In the genomic region with DNA sequence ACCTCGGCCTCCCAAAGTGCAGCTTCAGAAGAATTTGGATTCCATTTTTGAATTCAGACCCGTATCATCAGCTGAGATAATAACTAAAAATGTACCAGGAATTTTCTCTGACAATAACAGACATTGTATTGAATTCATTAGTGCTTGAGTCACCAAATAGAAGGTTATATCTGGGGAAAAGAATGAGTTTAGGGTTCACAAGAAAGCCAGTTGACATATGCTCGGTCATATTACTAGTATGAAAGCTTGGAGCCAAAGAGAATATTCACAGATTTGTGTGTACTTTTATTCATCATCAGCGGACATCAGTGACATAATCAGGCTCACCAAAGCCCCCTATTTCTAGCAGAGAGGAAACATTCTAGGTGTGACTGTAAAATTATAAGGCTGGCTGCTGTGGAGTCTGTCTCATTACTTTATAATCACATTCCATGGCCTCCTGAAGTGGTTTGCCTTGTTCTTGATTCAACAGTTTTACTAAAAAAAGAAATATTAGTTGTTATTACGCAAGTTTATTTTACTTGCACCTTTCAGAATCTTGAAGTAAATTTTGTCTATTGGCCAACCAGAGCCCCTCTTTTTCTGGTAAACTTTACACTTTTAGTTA, we compare ENCODE assay signal across 26 cellular contexts.
"Had no signal": no experiment of that assay in that cellular context is flagged by ENCODE, and none has a peak within 500 bp of the region (broad histone marks: within the 10 kb centered on the region; RNA-seq: fewer than 3 reads in every experiment).

No MANE protein-coding gene starts in this region.

- ATAC-seq: activated naive CD8-positive, alpha-beta T cell treated with anti-CD3 and anti-CD28 coated beads, Interleukin-2, amount 50 U/mL, for 24 hours; activated T-cell treated with anti-CD3 and anti-CD28 coated beads, Interleukin-2, amount 50 U/mL, for 72 hours; naive thymus-derived CD4-positive, alpha-beta T cell; stimulated activated naive B cell treated with anti-CD40 and anti-IgM and Interleukin-4, amounts not matched to agents 10 μg/mL and 1 μg/mL and 100 μg/mL, for 72 hours had no signal

- H3K9me3 Mint-ChIP-seq: activated naive CD4-positive, alpha-beta T cell treated with anti-CD3 and anti-CD28 coated beads, Interleukin-2, amount 10 ng/mL, durations not matched to agents 7 days and 5 days; activated naive CD8-positive, alpha-beta T cell treated with anti-CD3 and anti-CD28 coated beads, Interleukin-2, amount 50 U/mL, for 24 hours; activated T-cell treated with anti-CD3 and anti-CD28 coated beads, Interleukin-2, amount 50 U/mL, for 72 hours; naive thymus-derived CD4-positive, alpha-beta T cell; neural crest cell; stimulated activated naive B cell treated with anti-CD40 and anti-IgM and Interleukin-4, amounts not matched to agents 10 μg/mL and 1 μg/mL and 100 μg/mL, for 72 hours; T-helper 1 cell treated with Interleukin-12 subunit alpha and Interleukin-12 subunit beta and Interleukin-4 antibody, amounts not matched to agents 30 μg/mL and 1 μg/mL, for 36 hours had no signal

- H3K36me3 ChIP-seq: left ventricle myocardium inferior, sigmoid colon had no signal

- H3K27ac Mint-ChIP-seq: activated naive CD4-positive, alpha-beta T cell treated with anti-CD3 and anti-CD28 coated beads, Interleukin-2, amount 10 ng/mL, durations not matched to agents 7 days and 5 days; activated naive CD8-positive, alpha-beta T cell treated with anti-CD3 and anti-CD28 coated beads, Interleukin-2, amount 50 U/mL, for 24 hours; activated T-cell treated with anti-CD3 and anti-CD28 coated beads, Interleukin-2, amount 50 U/mL, for 72 hours; brain; naive thymus-derived CD4-positive, alpha-beta T cell; progenitor cell of endocrine pancreas; stimulated activated naive B cell treated with anti-CD40 and anti-IgM and Interleukin-4, amounts not matched to agents 10 μg/mL and 1 μg/mL and 100 μg/mL, for 72 hours; T-helper 1 cell treated with Interleukin-12 subunit alpha and Interleukin-12 subunit beta and Interleukin-4 antibody, amounts not matched to agents 30 μg/mL and 1 μg/mL, for 36 hours had no signal

- H3K27me3 ChIP-seq: sigmoid colon, testis had no signal

- H3K4me1 ChIP-seq: left ventricle myocardium inferior, testis had no signal

- H3K4me3 Mint-ChIP-seq: activated naive CD4-positive, alpha-beta T cell treated with anti-CD3 and anti-CD28 coated beads, Interleukin-2, amount 10 ng/mL, durations not matched to agents 7 days and 5 days; activated naive CD8-positive, alpha-beta T cell treated with anti-CD3 and anti-CD28 coated beads, Interleukin-2, amount 50 U/mL, for 24 hours; activated T-cell treated with anti-CD3 and anti-CD28 coated beads, Interleukin-2, amount 50 U/mL, for 72 hours; brain; naive thymus-derived CD4-positive, alpha-beta T cell; neural crest cell; stimulated activated naive B cell treated with anti-CD40 and anti-IgM and Interleukin-4, amounts not matched to agents 10 μg/mL and 1 μg/mL and 100 μg/mL, for 72 hours; T-helper 1 cell treated with Interleukin-12 subunit alpha and Interleukin-12 subunit beta and Interleukin-4 antibody, amounts not matched to agents 30 μg/mL and 1 μg/mL, for 36 hours had no signal

- H3K4me1 Mint-ChIP-seq: activated naive CD4-positive, alpha-beta T cell treated with anti-CD3 and anti-CD28 coated beads, Interleukin-2, amount 10 ng/mL, durations not matched to agents 7 days and 5 days; activated naive CD8-positive, alpha-beta T cell treated with anti-CD3 and anti-CD28 coated beads, Interleukin-2, amount 50 U/mL, for 24 hours; brain; naive thymus-derived CD4-positive, alpha-beta T cell; neural crest cell; stimulated activated naive B cell treated with anti-CD40 and anti-IgM and Interleukin-4, amounts not matched to agents 10 μg/mL and 1 μg/mL and 100 μg/mL, for 72 hours had no signal

- H3K27me3 Mint-ChIP-seq: brain, progenitor cell of endocrine pancreas had no signal

- H3K9me3 ChIP-seq: left ventricle myocardium inferior, sigmoid colon, testis had no signal

- H3K4me3 ChIP-seq: left ventricle myocardium inferior, sigmoid colon, testis had no signal

- DNase-seq: activated CD4-positive, alpha-beta T cell treated with anti-CD3 and anti-CD28 coated beads for 4 hours; activated CD4-positive, alpha-beta T cell treated with anti-CD3 and anti-CD28 coated beads, Interleukin-2, amount 50 U/mL, for 48 hours; activated CD4-positive, CD25-positive, alpha-beta regulatory T cell; activated effector memory CD4-positive, alpha-beta T cell treated with Interleukin-2 at 50 U/mL for 16 hours; activated naive CD4-positive, alpha-beta T cell treated with anti-CD3 and anti-CD28 coated beads, Interleukin-2, amount 10 ng/mL, durations not matched to agents 7 days and 5 days; activated naive CD8-positive, alpha-beta T cell treated with anti-CD3 and anti-CD28 coated beads, Interleukin-2, amount 50 U/mL, for 24 hours; activated T-cell treated with anti-CD3 and anti-CD28 coated beads, Interleukin-2, amount 50 U/mL, for 72 hours; anterior cingulate cortex; caudate nucleus; dermis blood vessel endothelial cell; effector CD8-positive, alpha-beta T cell; erythroblast; foreskin melanocyte; kidney glomerular epithelial cell; left ventricle myocardium inferior; naive thymus-derived CD4-positive, alpha-beta T cell; retina; sigmoid colon; stimulated activated CD4-positive, alpha-beta T cell treated with anti-CD3 and anti-CD28 coated beads, Interleukin-2, amount 100 ng/mL, for 48 hours; stimulated activated CD8-positive, alpha-beta memory T cell treated with anti-CD3 and anti-CD28 coated beads, Interleukin-4, amount 100 ng/mL, for 48 hours; stimulated activated naive B cell treated with anti-CD40 and anti-IgM and Interleukin-4, amounts not matched to agents 10 μg/mL and 1 μg/mL and 100 μg/mL, for 72 hours; testis had no signal

- H3K36me3 Mint-ChIP-seq: activated naive CD4-positive, alpha-beta T cell treated with anti-CD3 and anti-CD28 coated beads, Interleukin-2, amount 10 ng/mL, durations not matched to agents 7 days and 5 days; brain; naive thymus-derived CD4-positive, alpha-beta T cell; stimulated activated naive B cell treated with anti-CD40 and anti-IgM and Interleukin-4, amounts not matched to agents 10 μg/mL and 1 μg/mL and 100 μg/mL, for 72 hours had no signal
